ENCODE assay signal across 22 cellular contexts in genomic region chr3:140501054-140501769, GRCh38.
DNase-seq lines count a peak whose midpoint lies in the region; FAIRE-seq and TF ChIP-seq lines count a peak whose summit lies in the region.
"Had no signal": no experiment of that assay in that cellular context is flagged by ENCODE, and none has a peak within 500 bp of the region (broad histone marks: within the 10 kb centered on the region; RNA-seq: fewer than 3 reads in every experiment).

No MANE protein-coding gene starts in this region.

- DNase-seq in ELF-1 (ENCODE audit: low read depth, low spot score), result peak; percentile 40
- peak; percentile 10 for DNase-seq in bronchial epithelial cell (ENCODE audit: low read depth)
- peak; percentile 46 for DNase-seq in myocyte (ENCODE audit: low read depth)
- no peak for DNase-seq in NCI-H2029 (lab: John Stamatoyannopoulos, UW)
- no peak for DNase-seq in HAP-1 (ENCODE audit: low spot score in 2 of 2)
- DNase-seq in effector CD8-positive, alpha-beta T cell (lab: John Stamatoyannopoulos, UW), result no peak
- DNase-seq: activated CD4-positive, alpha-beta T cell treated with anti-CD3 and anti-CD28 coated beads, Interleukin-2, amount 10 ng/mL, durations not matched to agents 7 days and 5 days; activated effector memory CD4-positive, alpha-beta T cell treated with anti-CD3 and anti-CD28 coated beads, Interleukin-2, amount 50 U/mL, for 16 hours; adrenal gland; AML-193; dermis blood vessel endothelial cell; foreskin melanocyte; H9; KG1; midbrain; NCI-H1048; NCI-H510A treated with DMSO at 0.1 percent for 48 hours; spleen; stimulated activated CD4-positive, alpha-beta T cell treated with anti-CD3 and anti-CD28 coated beads, Interleukin-4, amount 100 ng/mL, for 4 hours; stimulated activated naive CD8-positive, alpha-beta T cell treated with anti-CD3 and anti-CD28 coated beads, Interleukin-15, amount 100 ng/mL, for 72 hours had no signal

- H3K4me3 ChIP-seq in bronchial epithelial cell (ENCODE audit: low read depth, low read length) (no peak overlapping the region), HAP-1 (no peak overlapping the region)
- H3K4me3 ChIP-seq: adrenal gland, cardiac muscle cell, spleen had no signal

- H3K36me3 ChIP-seq in bronchial epithelial cell (ENCODE audit: control insufficient read depth, insufficient read depth, low read length) (no peaks in the 10 kb centered on the region), HAP-1 (replicated peaks) (no peaks in the 10 kb centered on the region)
- H3K36me3 ChIP-seq: adrenal gland, cardiac muscle cell, spleen had no signal

- H3K27ac ChIP-seq in C4-2B, result peak overlapping the region; percentile 9; the same call in 1 of the 2 replicates
- H3K27ac ChIP-seq: adrenal gland, cardiac muscle cell, spleen had no signal

- no peaks in the 10 kb centered on the region for H3K9me3 ChIP-seq in HAP-1
- H3K9me3 ChIP-seq: adrenal gland, spleen had no signal

- H3K27me3 ChIP-seq in bronchial epithelial cell (ENCODE audit: control insufficient read depth, insufficient read depth, low read length), result no peaks in the 10 kb centered on the region
- H3K27me3 ChIP-seq in HAP-1 (ENCODE audit: low read depth), result no peaks in the 10 kb centered on the region
- H3K27me3 ChIP-seq: adrenal gland, spleen had no signal

- TF ChIP-seq CTCF in C4-2B (conservative IDR thresholded peaks at IDR 0.05) (no peak), bronchial epithelial cell (IDR thresholded peaks at IDR 0.05; ENCODE audit: insufficient read depth, low read length, severe bottlenecking) (no peak)

- peak; percentile 52 for FAIRE-seq in bronchial epithelial cell (lab: Jason Lieb, UNC)

- in situ Hi-C loops in HAP-1 (cut with MboI; ENCODE audit: low sequenced_read_pairs), result no loop called here

- H3K4me1 ChIP-seq in HAP-1, result no peaks in the 10 kb centered on the region
- H3K4me1 ChIP-seq: adrenal gland, spleen had no signal

Comparison
In these comparisons a context has a peak if more than half of its experiments do, and no peak if none do; other contexts are left out.
1. DNase-seq: peak in ELF-1 (single experiment), bronchial epithelial cell (single experiment) and myocyte (single experiment); none in NCI-H2029 (single experiment), HAP-1 (0 of 2) and effector CD8-positive, alpha-beta T cell (single experiment).